Comparison of ENCODE assay signal across 7 cellular contexts in genomic region chr16:11621920-11622651, GRCh38. TPM values are rescaled to one million over a fixed set of nuclear protein-coding genes. Genes with fewer than 3 reads are reported as not detected.
DNase-seq lines count a peak whose midpoint lies in the region; ATAC-seq and TF ChIP-seq lines count a peak whose summit lies in the region.

No MANE protein-coding gene starts in this region.

- ATAC-seq in gastroesophageal sphincter, result peak; percentile 44
- peak; percentile 80 for ATAC-seq in stimulated activated effector memory CD8-positive, alpha-beta T cell treated with anti-CD3 and anti-CD28 coated beads, Interleukin-12 subunit alpha, Interleukin-12 subunit beta, amount 100 ng/mL, for 72 hours

- H3K27ac Mint-ChIP-seq in IgD-negative memory B cell, result peak overlapping the region; percentile 76 to 87 (median 86)
- H3K27ac Mint-ChIP-seq in stimulated activated effector memory CD8-positive, alpha-beta T cell treated with anti-CD3 and anti-CD28 coated beads, Interleukin-12 subunit alpha, Interleukin-12 subunit beta, amount 100 ng/mL, for 72 hours, result peak overlapping the region; percentile 93

- H3K36me3 ChIP-seq in gastroesophageal sphincter, result no peaks in the 10 kb centered on the region

- H3K27ac ChIP-seq in gastroesophageal sphincter, result peak overlapping the region in 3 of 4 donors; percentile 64 to 68 (median 66)

- DNase-seq in activated CD8-positive, alpha-beta memory T cell treated with anti-CD3 and anti-CD28 coated beads for 1 hour (ENCODE audit: extremely low read depth in 1 of 2, low read depth in 1 of 2), result peak; percentile 39 to 44
- peak; percentile 18 to 72 for DNase-seq in stimulated activated effector memory CD8-positive, alpha-beta T cell treated with anti-CD3 and anti-CD28 coated beads, Interleukin-12 subunit alpha, Interleukin-12 subunit beta, amount 100 ng/mL, for 72 hours (ENCODE audit: low spot score in 2 of 2)
- DNase-seq in NCI-H1417 treated with DMSO at 0.1 percent for 48 hours (lab: John Stamatoyannopoulos, UW) (no peak), NCI-H446 (lab: John Stamatoyannopoulos, UW) (no peak), HK-2 (ENCODE audit: unreplicated experiment) (no peak)

- H3K9me3 Mint-ChIP-seq in IgD-negative memory B cell, result peaks cover 0 to 3% (median 2%) of the 10 kb centered on the region in 3 donors
- peaks cover 3% of the 10 kb centered on the region for H3K9me3 Mint-ChIP-seq in stimulated activated effector memory CD8-positive, alpha-beta T cell treated with anti-CD3 and anti-CD28 coated beads, Interleukin-12 subunit alpha, Interleukin-12 subunit beta, amount 100 ng/mL, for 72 hours

- H3K36me3 Mint-ChIP-seq in IgD-negative memory B cell, result no peaks in the 10 kb centered on the region
- no peaks in the 10 kb centered on the region for H3K36me3 Mint-ChIP-seq in stimulated activated effector memory CD8-positive, alpha-beta T cell treated with anti-CD3 and anti-CD28 coated beads, Interleukin-12 subunit alpha, Interleukin-12 subunit beta, amount 100 ng/mL, for 72 hours

- no peaks in the 10 kb centered on the region for H3K9me3 ChIP-seq in gastroesophageal sphincter

- no peak for TF ChIP-seq EP300 in gastroesophageal sphincter (IDR thresholded peaks at IDR 0.05)

- peaks cover 33 to 45% (median 41%) of the 10 kb centered on the region in 3 donors for H3K4me1 Mint-ChIP-seq in IgD-negative memory B cell
- H3K4me1 Mint-ChIP-seq in stimulated activated effector memory CD8-positive, alpha-beta T cell treated with anti-CD3 and anti-CD28 coated beads, Interleukin-12 subunit alpha, Interleukin-12 subunit beta, amount 100 ng/mL, for 72 hours, result peaks cover 61% of the 10 kb centered on the region

- no peaks in the 10 kb centered on the region for H3K27me3 ChIP-seq in gastroesophageal sphincter

- H3K4me1 ChIP-seq in gastroesophageal sphincter, result peaks cover 0 to 18% (median 0%) of the 10 kb centered on the region in 3 donors

- TF ChIP-seq POLR2A in gastroesophageal sphincter (IDR thresholded peaks at IDR 0.05), result no peak

- H3K4me3 Mint-ChIP-seq in IgD-negative memory B cell, result peak overlapping the region; percentile 67 to 91 (median 81)
- peak overlapping the region; percentile 78 for H3K4me3 Mint-ChIP-seq in stimulated activated effector memory CD8-positive, alpha-beta T cell treated with anti-CD3 and anti-CD28 coated beads, Interleukin-12 subunit alpha, Interleukin-12 subunit beta, amount 100 ng/mL, for 72 hours

- no peak for TF ChIP-seq CTCF in gastroesophageal sphincter (IDR thresholded peaks at IDR 0.05)

- H3K27me3 Mint-ChIP-seq in IgD-negative memory B cell, result no peaks in the 10 kb centered on the region

- peak overlapping the region in 1 of 2 donors; percentile 34 for H3K4me3 ChIP-seq in gastroesophageal sphincter

- 14 to 20% methylated on average over 9 to 10 of the region's 19 CpGs for WGBS in gastroesophageal sphincter (ENCODE audit: low coverage in 1 of 2), 2 donors

RNA-seq across cellular contexts. Expression of gene LITAF, which starts 35.4 kb away (rescaled TPM):
- 318 TPM for polyA plus RNA-seq in IgD-negative memory B cell
- 10 to 100 TPM; 31.6 to 95.0 (median 44.5) TPM for total RNA-seq in gastroesophageal sphincter

RNA-seq across cellular contexts. Expression of gene SNN, which starts 46.2 kb away (rescaled TPM):
- 60.9 TPM for polyA plus RNA-seq in IgD-negative memory B cell
- total RNA-seq in gastroesophageal sphincter, result 10 to 100 TPM; 34.6 to 40.3 (median 39.7) TPM

Comparison
In these comparisons a context has a peak if more than half of its experiments do, and no peak if none do; other contexts are left out.
1. DNase-seq: peak in activated CD8-positive, alpha-beta memory T cell treated with anti-CD3 and anti-CD28 coated beads for 1 hour (2 of 2) and stimulated activated effector memory CD8-positive, alpha-beta T cell treated with anti-CD3 and anti-CD28 coated beads, Interleukin-12 subunit alpha, Interleukin-12 subunit beta, amount 100 ng/mL, for 72 hours (2 of 2); none in NCI-H1417 treated with DMSO at 0.1 percent for 48 hours (single experiment), NCI-H446 (0 of 2) and HK-2 (single experiment).